ENCODE assay signal across 27 cellular contexts in the genomic region with DNA sequence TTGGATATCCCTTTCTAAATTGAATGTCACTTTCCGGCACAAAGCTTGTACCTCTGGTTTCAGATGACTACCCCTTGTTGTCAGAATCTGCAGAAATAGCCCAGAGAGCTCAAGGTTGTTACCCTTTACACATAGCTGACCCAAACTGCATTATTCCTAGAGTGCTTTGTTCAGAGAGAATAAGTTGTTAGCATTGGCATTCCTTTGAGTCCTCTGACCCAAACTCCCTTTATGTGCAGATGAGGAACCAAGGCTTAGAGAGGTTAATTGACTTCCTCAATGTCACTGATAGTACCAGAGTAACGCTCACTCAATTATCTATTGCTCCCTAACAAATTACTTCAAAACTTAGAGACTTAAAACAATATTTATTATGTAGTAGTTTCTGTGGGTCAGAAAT.
"Had no signal": no experiment of that assay in that cellular context is flagged by ENCODE, and none has a peak within 500 bp of the region (broad histone marks: within the 10 kb centered on the region; RNA-seq: fewer than 3 reads in every experiment).

No MANE protein-coding gene starts in this region.

- H3K9me3 ChIP-seq: left ventricle myocardium inferior, pancreas, prostate gland, stomach, thoracic aorta, tibial artery, upper lobe of right lung, uterus had no signal

- H3K27ac ChIP-seq: left ventricle myocardium inferior, pancreas, prostate gland, skin epidermis, stomach, thoracic aorta, tibial artery, upper lobe of right lung, uterus had no signal

- H3K4me1 ChIP-seq: pancreas, prostate gland, stomach, upper lobe of right lung, uterus had no signal

- H3K27ac Mint-ChIP-seq: memory B cell; naive thymus-derived CD8-positive, alpha-beta T cell; nephron; stimulated activated naive B cell treated with anti-CD40 and anti-IgM and Interleukin-4, amounts not matched to agents 10 μg/mL and 1 μg/mL and 100 μg/mL, for 72 hours had no signal

- H3K27me3 ChIP-seq: pancreas, stomach, tibial artery, upper lobe of right lung, uterus had no signal

- H3K4me3 ChIP-seq: left ventricle myocardium inferior, pancreas, prostate gland, skin epidermis, stomach, thoracic aorta, tibial artery, upper lobe of right lung, uterus had no signal

- H3K36me3 Mint-ChIP-seq: memory B cell; naive thymus-derived CD8-positive, alpha-beta T cell; stimulated activated naive B cell treated with anti-CD40 and anti-IgM and Interleukin-4, amounts not matched to agents 10 μg/mL and 1 μg/mL and 100 μg/mL, for 72 hours had no signal

- H3K4me1 Mint-ChIP-seq: memory B cell; naive thymus-derived CD8-positive, alpha-beta T cell; nephron; stimulated activated naive B cell treated with anti-CD40 and anti-IgM and Interleukin-4, amounts not matched to agents 10 μg/mL and 1 μg/mL and 100 μg/mL, for 72 hours had no signal

- ATAC-seq: naive thymus-derived CD8-positive, alpha-beta T cell; pancreas; right cardiac atrium; sciatic nerve; stimulated activated naive B cell treated with anti-CD40 and anti-IgM and Interleukin-4, amounts not matched to agents 10 μg/mL and 1 μg/mL and 100 μg/mL, for 72 hours; stimulated activated naive CD8-positive, alpha-beta T cell treated with anti-CD3 and anti-CD28 coated beads, Interleukin-15, Interleukin-2, amounts not matched to agents 100 U/mL and 50 U/mL, for 24 hours; upper lobe of right lung had no signal

- H3K9me3 Mint-ChIP-seq: memory B cell; naive thymus-derived CD8-positive, alpha-beta T cell; nephron; neural crest cell; stimulated activated naive B cell treated with anti-CD40 and anti-IgM and Interleukin-4, amounts not matched to agents 10 μg/mL and 1 μg/mL and 100 μg/mL, for 72 hours had no signal

- DNase-seq: hippocampal formation; islet precursor cell; left ventricle myocardium inferior; naive thymus-derived CD8-positive, alpha-beta T cell; nucleus accumbens; pancreas; posterior cingulate gyrus; retina; right cardiac atrium; stimulated activated CD4-positive, alpha-beta T cell treated with anti-CD3 and anti-CD28 coated beads, Interleukin-12 subunit alpha, Interleukin-12 subunit beta, amount 100 ng/mL, for 4 hours; stimulated activated CD4-positive, alpha-beta T cell treated with anti-CD3 and anti-CD28 coated beads, Interleukin-15, amount 100 ng/mL, for 24 hours; stimulated activated CD4-positive, alpha-beta T cell treated with anti-CD3 and anti-CD28 coated beads, Interleukin-2, amount 100 ng/mL, for 24 hours; stimulated activated CD4-positive, alpha-beta T cell treated with anti-CD3 and anti-CD28 coated beads, Interleukin-4, amount 100 ng/mL, for 1 hour; stimulated activated naive B cell treated with anti-CD40 and anti-IgM and Interleukin-4, amounts not matched to agents 10 μg/mL and 1 μg/mL and 100 μg/mL, for 72 hours; stimulated activated naive CD8-positive, alpha-beta T cell treated with anti-CD3 and anti-CD28 coated beads, Interleukin-15, Interleukin-2, amounts not matched to agents 100 U/mL and 50 U/mL, for 24 hours; stomach; tibial artery; trophoblast cell; upper lobe of right lung; uterus had no signal

- H3K4me3 Mint-ChIP-seq: memory B cell; nephron; neural crest cell; stimulated activated naive B cell treated with anti-CD40 and anti-IgM and Interleukin-4, amounts not matched to agents 10 μg/mL and 1 μg/mL and 100 μg/mL, for 72 hours had no signal

- H3K36me3 ChIP-seq: left ventricle myocardium inferior, pancreas, prostate gland, stomach, thoracic aorta, tibial artery, upper lobe of right lung, uterus had no signal
